ENCODE assay signal across 16 cellular contexts in genomic region chr3:128742821-128743594, GRCh38. TPM values are rescaled to one million over a fixed set of nuclear protein-coding genes. Genes with fewer than 3 reads are reported as not detected.
DNase-seq lines count a peak whose midpoint lies in the region; ATAC-seq and TF ChIP-seq lines count a peak whose summit lies in the region.
"Had no signal": no experiment of that assay in that cellular context is flagged by ENCODE, and none has a peak within 500 bp of the region (broad histone marks: within the 10 kb centered on the region; RNA-seq: fewer than 3 reads in every experiment).

No MANE protein-coding gene starts in this region.

- peaks cover 0 to 4% (median 0%) of the 10 kb centered on the region in 3 experiments for H3K9me3 ChIP-seq in naive thymus-derived CD4-positive, alpha-beta T cell (ENCODE audit: control insufficient read depth in 2 of 3, low read length in 3 of 3)
- no peaks in the 10 kb centered on the region for H3K9me3 ChIP-seq in tibial artery

- no peak overlapping the region for H3K4me3 Mint-ChIP-seq in stimulated activated naive CD8-positive, alpha-beta T cell treated with anti-CD3 and anti-CD28 coated beads, Interleukin-15, amount 100 ng/mL, for 72 hours
- H3K4me3 Mint-ChIP-seq in naive thymus-derived CD4-positive, alpha-beta T cell = peak overlapping the region in 1 of 10 donors; percentile 51
- H3K4me3 Mint-ChIP-seq: CD14-positive monocyte; CD8-positive, alpha-beta T cell had no signal

- no peaks in the 10 kb centered on the region for H3K27me3 Mint-ChIP-seq in stimulated activated naive CD8-positive, alpha-beta T cell treated with anti-CD3 and anti-CD28 coated beads, Interleukin-15, amount 100 ng/mL, for 72 hours
- no peaks in the 10 kb centered on the region for H3K27me3 Mint-ChIP-seq in naive thymus-derived CD4-positive, alpha-beta T cell

- peaks cover 5 to 43% (median 32%) of the 10 kb centered on the region in 5 donors for H3K36me3 Mint-ChIP-seq in naive thymus-derived CD4-positive, alpha-beta T cell

- no peak overlapping the region for H3K27ac Mint-ChIP-seq in stimulated activated naive CD8-positive, alpha-beta T cell treated with anti-CD3 and anti-CD28 coated beads, Interleukin-15, amount 100 ng/mL, for 72 hours
- peak overlapping the region in 1 of 9 donors; percentile 48 for H3K27ac Mint-ChIP-seq in naive thymus-derived CD4-positive, alpha-beta T cell
- H3K27ac Mint-ChIP-seq: CD8-positive, alpha-beta T cell had no signal

- peaks cover 0 to 3% of the 10 kb centered on the region in 2 donors for H3K4me1 ChIP-seq in naive thymus-derived CD4-positive, alpha-beta T cell (ENCODE audit: control insufficient read depth in 2 of 2, insufficient read depth in 2 of 2, low read length in 2 of 2)
- peaks cover 0 to 15% (median 3%) of the 10 kb centered on the region in 4 donors for H3K4me1 ChIP-seq in tibial artery

- DNase-seq in activated T-cell treated with anti-CD3 and anti-CD28 coated beads, Interleukin-2, amount 50 U/mL, for 1 hour = peak; percentile 5
- no peak for DNase-seq in activated T-cell treated with anti-CD3 and anti-CD28 coated beads, Interleukin-2, amount 50 U/mL, for 48 hours
- no peak for DNase-seq in stimulated activated naive CD8-positive, alpha-beta T cell treated with anti-CD3 and anti-CD28 coated beads, Interleukin-15, amount 100 ng/mL, for 72 hours
- DNase-seq in stimulated activated naive CD8-positive, alpha-beta T cell treated with anti-CD3 and anti-CD28 coated beads, Interleukin-15, Interleukin-2, amounts not matched to agents 100 U/mL and 50 U/mL, for 24 hours = no peak
- DNase-seq in naive thymus-derived CD4-positive, alpha-beta T cell = no peak
- DNase-seq in tibial artery = no peak
- DNase-seq: CD8-positive, alpha-beta T cell; COR-L47; DMS153; DMS79 treated with DMSO at 0.1 percent for 48 hours; EL; GM23248 had no signal

- no peak overlapping the region for H3K4me3 ChIP-seq in naive thymus-derived CD4-positive, alpha-beta T cell (ENCODE audit: low read length)
- H3K4me3 ChIP-seq in tibial artery = no peak overlapping the region
- H3K4me3 ChIP-seq: GM23248 had no signal

- H3K4me1 Mint-ChIP-seq in stimulated activated naive CD8-positive, alpha-beta T cell treated with anti-CD3 and anti-CD28 coated beads, Interleukin-15, amount 100 ng/mL, for 72 hours = peaks cover 42% of the 10 kb centered on the region
- peaks cover 16 to 58% (median 44%) of the 10 kb centered on the region in 7 donors for H3K4me1 Mint-ChIP-seq in naive thymus-derived CD4-positive, alpha-beta T cell

- intact Hi-C loops in naive thymus-derived CD4-positive, alpha-beta T cell (cut with micrococcal nuclease) = no loop called here
- intact Hi-C loops in tibial artery (cut with DNase I; ENCODE audit: low total_unique reads) = loop anchor here (5.0 kb wide), 1 partner anchor 39 kb away; no protein-coding TSS in a partner anchor

- POLR2A ChIA-PET in naive thymus-derived CD4-positive, alpha-beta T cell (lab: Charles Lee) = no interaction called here

- no peak overlapping the region for H3K27ac ChIP-seq in naive thymus-derived CD4-positive, alpha-beta T cell (ENCODE audit: low read depth, low read length)
- no peak overlapping the region for H3K27ac ChIP-seq in tibial artery
- H3K27ac ChIP-seq: 22Rv1, GM23248 had no signal

- no peak for TF ChIP-seq CTCF in tibial artery (IDR thresholded peaks at IDR 0.05)

- peak; percentile 18 for ATAC-seq in stimulated activated naive CD8-positive, alpha-beta T cell treated with anti-CD3 and anti-CD28 coated beads, Interleukin-15, amount 100 ng/mL, for 72 hours
- no peak for ATAC-seq in stimulated activated naive CD8-positive, alpha-beta T cell treated with anti-CD3 and anti-CD28 coated beads, Interleukin-15, Interleukin-2, amounts not matched to agents 100 U/mL and 50 U/mL, for 24 hours
- ATAC-seq in naive thymus-derived CD4-positive, alpha-beta T cell = peak; percentile 17
- ATAC-seq in HG03432 (IDR thresholded peaks at IDR 0.05; ENCODE audit: unreplicated experiment) = no peak
- no peak for ATAC-seq in HG03342 (IDR thresholded peaks at IDR 0.05; ENCODE audit: unreplicated experiment)
- ATAC-seq: CD8-positive, alpha-beta T cell had no signal

- no peaks in the 10 kb centered on the region for H3K27me3 ChIP-seq in naive thymus-derived CD4-positive, alpha-beta T cell (ENCODE audit: control insufficient read depth in 2 of 2, insufficient read depth in 2 of 2, low read length in 2 of 2)
- H3K27me3 ChIP-seq in tibial artery = no peaks in the 10 kb centered on the region

- CTCF ChIA-PET in naive thymus-derived CD4-positive, alpha-beta T cell (lab: Charles Lee) = no interaction called here

- H3K9me3 Mint-ChIP-seq in stimulated activated naive CD8-positive, alpha-beta T cell treated with anti-CD3 and anti-CD28 coated beads, Interleukin-15, amount 100 ng/mL, for 72 hours = no peaks in the 10 kb centered on the region
- H3K9me3 Mint-ChIP-seq in naive thymus-derived CD4-positive, alpha-beta T cell = peaks cover 0 to 3% (median 0%) of the 10 kb centered on the region in 11 donors
- H3K9me3 Mint-ChIP-seq: CD8-positive, alpha-beta T cell had no signal

- peaks cover 0 to 31% (median 0%) of the 10 kb centered on the region in 3 experiments for H3K36me3 ChIP-seq in naive thymus-derived CD4-positive, alpha-beta T cell (ENCODE audit: control insufficient read depth in 2 of 3, insufficient read depth in 3 of 3, low read length in 3 of 3)
- H3K36me3 ChIP-seq in tibial artery = peaks cover 15 to 41% (median 28%) of the 10 kb centered on the region in 3 donors

RNA-seq across cellular contexts. Expression of gene RAB7A, which starts 17.0 kb away (rescaled TPM):
- total RNA-seq in naive thymus-derived CD4-positive, alpha-beta T cell = 100 to 1,000 TPM; 124 to 249 (median 172) TPM
- 100 to 1,000 TPM; 176 to 190 TPM for polyA plus RNA-seq in naive thymus-derived CD4-positive, alpha-beta T cell

Comparison
In these comparisons a context has a peak if more than half of its experiments do, and no peak if none do; other contexts are left out.
1. ATAC-seq: peak in stimulated activated naive CD8-positive, alpha-beta T cell treated with anti-CD3 and anti-CD28 coated beads, Interleukin-15, amount 100 ng/mL, for 72 hours (single experiment) and naive thymus-derived CD4-positive, alpha-beta T cell (single experiment); none in stimulated activated naive CD8-positive, alpha-beta T cell treated with anti-CD3 and anti-CD28 coated beads, Interleukin-15, Interleukin-2, amounts not matched to agents 100 U/mL and 50 U/mL, for 24 hours (single experiment), HG03432 (single experiment) and HG03342 (single experiment).